16 cellular contexts compared by ENCODE assay signal in genomic region chr1:114540202-114540601, GRCh38. TPM values are rescaled to one million over a fixed set of nuclear protein-coding genes. Genes with fewer than 3 reads are reported as not detected.
DNase-seq lines count a peak whose midpoint lies in the region; ATAC-seq, FAIRE-seq and TF ChIP-seq lines count a peak whose summit lies in the region.
"Had no signal": no experiment of that assay in that cellular context is flagged by ENCODE, and none has a peak within 500 bp of the region (broad histone marks: within the 10 kb centered on the region; RNA-seq: fewer than 3 reads in every experiment).

No MANE protein-coding gene starts in this region.

- H3K27me3 ChIP-seq in HepG2 (ENCODE audit: control insufficient read depth in 1 of 2, insufficient read depth in 2 of 2, low read length in 2 of 2) (no peaks in the 10 kb centered on the region; a peak in 1 of 5 replicates), right lobe of liver (no peaks in the 10 kb centered on the region), MM.1S (replicated peaks; ENCODE audit: insufficient read depth, low read length) (no peaks in the 10 kb centered on the region)
- H3K27me3 ChIP-seq: BLaER1 treated with 17β-estradiol and CSF1 and Interleukin-3, amounts not matched to agents 10 nM and 100 nM had no signal

- H2AFZ ChIP-seq in HepG2 (ENCODE audit: low read length) (no peak overlapping the region), MM.1S (ENCODE audit: low read length) (no peak overlapping the region)
- H2AFZ ChIP-seq: GM23338 had no signal

- H3K9me3 Mint-ChIP-seq in mesothelial cell of epicardium, result no peaks in the 10 kb centered on the region
- H3K9me3 Mint-ChIP-seq: CD4-positive, CD25-positive, alpha-beta regulatory T cell; GM23338 had no signal

- peak overlapping the region; percentile 83 for H3K27ac Mint-ChIP-seq in mesothelial cell of epicardium
- H3K27ac Mint-ChIP-seq: CD4-positive, CD25-positive, alpha-beta regulatory T cell; GM23338 had no signal

- intact Hi-C loops in HepG2 (cut with micrococcal nuclease; ENCODE audit: unreplicated experiment), result no loop called here
- intact Hi-C loops in right lobe of liver (cut with DNase I), result no loop called here

- H3K9ac ChIP-seq in HepG2 (ENCODE audit: insufficient read depth, low read depth, low read length), result no peak overlapping the region
- H3K9ac ChIP-seq in SK-N-MC (ENCODE audit: insufficient read length), result no peak overlapping the region
- H3K9ac ChIP-seq in MM.1S (ENCODE audit: low read length), result no peak overlapping the region
- H3K9ac ChIP-seq: BLaER1 treated with 17β-estradiol and CSF1 and Interleukin-3, amounts not matched to agents 10 nM and 100 nM had no signal

- no peak overlapping the region for H3K27ac ChIP-seq in HepG2 (ENCODE audit: extremely low read length, insufficient read depth, low read length)
- H3K27ac ChIP-seq in right lobe of liver, result no peak overlapping the region
- no peak overlapping the region for H3K27ac ChIP-seq in SK-N-MC
- H3K27ac ChIP-seq in MM.1S (ENCODE audit: low read length), result no peak overlapping the region
- H3K27ac ChIP-seq: BLaER1 treated with 17β-estradiol and CSF1 and Interleukin-3, amounts not matched to agents 10 nM and 100 nM had no signal

- BruUV-seq in HepG2 (replicated peaks; lab: Mats Ljungman, UMichigan), result no TSS peak

- H3F3A ChIP-seq in MM.1S (ENCODE audit: insufficient read depth, low read length), result no peaks in the 10 kb centered on the region

- no peak for FAIRE-seq in HepG2 (lab: Jason Lieb, UNC)
- FAIRE-seq: G401.6, GM12891 had no signal

- peaks cover 15% of the 10 kb centered on the region for H3K4me1 Mint-ChIP-seq in mesothelial cell of epicardium
- H3K4me1 Mint-ChIP-seq: CD4-positive, CD25-positive, alpha-beta regulatory T cell; GM23338 had no signal

- H3K4me3 ChIP-seq in HepG2 (replicated peaks in 1 of 3; ENCODE audit: insufficient read depth in 1 of 3, low read depth in 2 of 3, low read length in 3 of 3) (no peak overlapping the region), right lobe of liver (no peak overlapping the region), SK-N-MC (no peak overlapping the region), MM.1S (ENCODE audit: low read length) (no peak overlapping the region)
- H3K4me3 ChIP-seq: BLaER1 treated with 17β-estradiol and CSF1 and Interleukin-3, amounts not matched to agents 10 nM and 100 nM; GM23338 had no signal

- H4K20me1 ChIP-seq in HepG2 (ENCODE audit: insufficient read depth, low read length), result no peaks in the 10 kb centered on the region
- H4K20me1 ChIP-seq in MM.1S (ENCODE audit: insufficient read depth, low read length), result no peaks in the 10 kb centered on the region
- H4K20me1 ChIP-seq: BLaER1 treated with 17β-estradiol and CSF1 and Interleukin-3, amounts not matched to agents 10 nM and 100 nM had no signal

- TF ChIP-seq EP300 in HepG2 (IDR thresholded peaks at IDR 0.05; ENCODE audit: low read depth in 2 of 2, low read length in 2 of 2) (no peak), HepG2 (CRISPR knock-in tag; IDR thresholded peaks at IDR 0.05; ENCODE audit: borderline replicate concordance) (no peak)

- H3K9me2 ChIP-seq in MM.1S (replicated peaks; ENCODE audit: insufficient read depth, low read length), result no peaks in the 10 kb centered on the region

- ATAC-seq in HepG2 (no peak), right lobe of liver (no peak), HG02798 (IDR thresholded peaks at IDR 0.05; ENCODE audit: poor library complexity, unreplicated experiment) (no peak)
- ATAC-seq: GM23338 had no signal

- POLR2A ChIA-PET in HepG2 (lab: Yijun Ruan, JAX), result no interaction called here

- TF ChIP-seq POLR2A in HepG2 (IDR thresholded peaks at IDR 0.05; ENCODE audit: insufficient read depth in 1 of 2, low read depth in 2 of 2, low read length in 2 of 2) (no peak), right lobe of liver (IDR thresholded peaks at IDR 0.05) (no peak)

- H3K4me2 ChIP-seq in HepG2 (ENCODE audit: low read depth, low read length) (no peak overlapping the region), MM.1S (ENCODE audit: low read depth, low read length) (no peak overlapping the region)
- H3K4me2 ChIP-seq: BLaER1 treated with 17β-estradiol and CSF1 and Interleukin-3, amounts not matched to agents 10 nM and 100 nM; GM23338 had no signal

- CTCF ChIA-PET in HepG2 (lab: Yijun Ruan, JAX; ENCODE audit: low intra/inter-chr PET ratio, low total read pairs), result no interaction called here

- H3K36me3 ChIP-seq in HepG2 (replicated peaks in 1 of 2; ENCODE audit: control insufficient read depth in 1 of 2, insufficient read depth in 2 of 2, low read length in 2 of 2) (no peaks in the 10 kb centered on the region), right lobe of liver (no peaks in the 10 kb centered on the region), SK-N-MC (ENCODE audit: insufficient read depth, low read length) (no peaks in the 10 kb centered on the region), MM.1S (replicated peaks; ENCODE audit: insufficient read depth, low read length) (no peaks in the 10 kb centered on the region)
- H3K36me3 ChIP-seq: BLaER1 treated with 17β-estradiol and CSF1 and Interleukin-3, amounts not matched to agents 10 nM and 100 nM had no signal

- in situ Hi-C loops in HepG2 (cut with HindIII; ENCODE audit: extremely low pct_ligation_motif_present, low pct_unique_long_range_greater_than_20kb), result no loop called here

- 2% methylated on average over 3 of the region's 3 CpGs for WGBS in HepG2 (ENCODE audit: low lambda C conversion rate)
- WGBS in right lobe of liver (ENCODE audit: insufficient coverage, low coverage, low lambda C conversion rate, missing lambda C conversion rate), result 23% methylated on average over 3 of the region's 3 CpGs

- H3K4me1 ChIP-seq in HepG2 (ENCODE audit: insufficient read depth, low read length) (peaks cover 19% of the 10 kb centered on the region; the same call in 1 of the 2 replicates), right lobe of liver (no peaks in the 10 kb centered on the region), MM.1S (ENCODE audit: low read length) (no peaks in the 10 kb centered on the region)
- H3K4me1 ChIP-seq: BLaER1 treated with 17β-estradiol and CSF1 and Interleukin-3, amounts not matched to agents 10 nM and 100 nM had no signal

- H3K27me3 Mint-ChIP-seq in mesothelial cell of epicardium (ENCODE audit: low read depth), result no peaks in the 10 kb centered on the region

- TF ChIP-seq CTCF in HepG2 (CRISPR knock-in tag; IDR thresholded peaks at IDR 0.05) (no peak), right lobe of liver (IDR thresholded peaks at IDR 0.05) (no peak), mesothelial cell of epicardium (IDR thresholded peaks at IDR 0.05; ENCODE audit: unreplicated experiment) (no peak), MM.1S (IDR thresholded peaks at IDR 0.05; ENCODE audit: low read length) (no peak)

- H3K4me3 Mint-ChIP-seq in mesothelial cell of epicardium, result no peak overlapping the region
- H3K4me3 Mint-ChIP-seq: CD4-positive, CD25-positive, alpha-beta regulatory T cell; GM23338 had no signal

- DNase-seq in HepG2 (ENCODE audit: low spot score) (no peak), right lobe of liver (no peak), SK-N-MC (ENCODE audit: low read depth, low spot score) (peak; percentile 24), mesothelial cell of epicardium (ENCODE audit: low spot score in 2 of 2, unreplicated experiment in 2 of 2) (no peak), MM.1S (no peak)
- no peak for DNase-seq in NK-92 treated with Interleukin-12 subunit alpha and Interleukin-12 subunit beta, amount 100 ng/mL, for 24 hours (lab: John Stamatoyannopoulos, UW)
- DNase-seq: ACHN; CD4-positive, CD25-positive, alpha-beta regulatory T cell; DMS79; EL; H7 had no signal

- TF ChIP-seq RAD21 in HepG2 (CRISPR knock-in tag; IDR thresholded peaks at IDR 0.05), result no peak

- H3K36me3 Mint-ChIP-seq in mesothelial cell of epicardium, result no peaks in the 10 kb centered on the region
- H3K36me3 Mint-ChIP-seq: CD4-positive, CD25-positive, alpha-beta regulatory T cell had no signal

- no peaks in the 10 kb centered on the region for H3K79me2 ChIP-seq in HepG2 (ENCODE audit: insufficient read depth, low read length)
- H3K79me2 ChIP-seq in MM.1S (ENCODE audit: low read length), result no peaks in the 10 kb centered on the region

- H3K9me3 ChIP-seq in HepG2 (ENCODE audit: low read length) (no peaks in the 10 kb centered on the region), right lobe of liver (no peaks in the 10 kb centered on the region), SK-N-MC (ENCODE audit: low read depth, low read length) (no peaks in the 10 kb centered on the region), MM.1S (replicated peaks; ENCODE audit: insufficient read depth, low read length) (no peaks in the 10 kb centered on the region)

RNA-seq across cellular contexts. Expression of gene TRIM33, which starts 29.2 kb away (rescaled TPM):
- total RNA-seq in HepG2 (2016; rRNA removed; fragmentation: Illumina TruSeq; extraction: Trizol) (42.2 and 42.8 TPM in 2 replicates), right lobe of liver (10 to 100 TPM; 13.9 to 18.0 (median 15.0) TPM), mesothelial cell of epicardium (66.9 to 72.3 TPM (median 71.3 TPM) in 3 replicates)
- total RNA-seq in HepG2 (2016; cell fraction: cytosol; rRNA removed; fragmentation: Illumina TruSeq; extraction: Trizol; ENCODE audit: low read depth), result 8.8 and 9.0 TPM in 2 replicates
- total RNA-seq in HepG2 (2016; cell fraction: insoluble cytoplasmic fraction; rRNA removed; fragmentation: Illumina TruSeq; extraction: Trizol), result 39.4 and 41.0 TPM in 2 replicates
- 11.6 and 13.2 TPM in 2 replicates for total RNA-seq in HepG2 (2016; cell fraction: membrane; rRNA removed; fragmentation: Illumina TruSeq; extraction: Trizol)
- 54.1 and 54.2 TPM in 2 replicates for total RNA-seq in HepG2 (2016; cell fraction: nucleus; rRNA removed; fragmentation: Illumina TruSeq; extraction: Trizol)
- 31.0 and 35.5 TPM in 2 replicates for polyA plus RNA-seq in HepG2 (2011; rRNA removed)
- polyA plus RNA-seq in HepG2 (2011; cell fraction: cytosol; rRNA removed), result 12.2 and 14.5 TPM in 2 replicates
- 28.4 and 29.4 TPM in 2 replicates for polyA plus RNA-seq in HepG2 (2011; cell fraction: nucleus; rRNA removed)
- 19.4 and 23.2 TPM in 2 replicates for polyA plus RNA-seq in HepG2 (2012)
- 0.87 and 0.88 TPM in 2 replicates for polyA plus RNA-seq in HepG2 (2016; cell fraction: cytosol; fragmentation: Illumina TruSeq; extraction: Trizol; ENCODE audit: low read depth)
- 27.4 and 29.1 TPM in 2 replicates for polyA plus RNA-seq in HepG2 (2016; cell fraction: insoluble cytoplasmic fraction; fragmentation: Illumina TruSeq; extraction: Trizol; ENCODE audit: low read depth)
- polyA plus RNA-seq in HepG2 (2016; cell fraction: membrane; fragmentation: Illumina TruSeq; extraction: Trizol; ENCODE audit: low read depth), result 2.7 and 3.4 TPM in 2 replicates
- 38.6 and 49.9 TPM in 2 replicates for polyA plus RNA-seq in HepG2 (2016; cell fraction: nucleus; fragmentation: Illumina TruSeq; extraction: Trizol; ENCODE audit: insufficient read depth, low read depth)
- polyA minus RNA-seq in HepG2 (2011; rRNA and poly(A)+ RNA removed; ENCODE audit: low replicate concordance), result 39.0 and 73.0 TPM in 2 replicates
- polyA minus RNA-seq in HepG2 (2011; cell fraction: cytosol; rRNA and poly(A)+ RNA removed), result 30.9 and 38.0 TPM in 2 replicates
- polyA minus RNA-seq in HepG2 (2011; cell fraction: nucleus; rRNA and poly(A)+ RNA removed), result 91.8 and 97.2 TPM in 2 replicates

RNA-seq across cellular contexts. Expression of gene BCAS2, which starts 41.2 kb away (rescaled TPM):
- total RNA-seq in HepG2 (2016; rRNA removed; fragmentation: Illumina TruSeq; extraction: Trizol) (47.4 and 78.0 TPM in 2 replicates), right lobe of liver (10 to 100 TPM; 16.4 to 32.0 (median 22.6) TPM), mesothelial cell of epicardium (39.3 to 39.5 TPM (median 39.4 TPM) in 3 replicates)
- 15.1 and 16.9 TPM in 2 replicates for total RNA-seq in HepG2 (2016; cell fraction: cytosol; rRNA removed; fragmentation: Illumina TruSeq; extraction: Trizol; ENCODE audit: low read depth)
- total RNA-seq in HepG2 (2016; cell fraction: insoluble cytoplasmic fraction; rRNA removed; fragmentation: Illumina TruSeq; extraction: Trizol), result 49.7 and 77.0 TPM in 2 replicates
- 18.4 and 19.7 TPM in 2 replicates for total RNA-seq in HepG2 (2016; cell fraction: membrane; rRNA removed; fragmentation: Illumina TruSeq; extraction: Trizol)
- total RNA-seq in HepG2 (2016; cell fraction: nucleus; rRNA removed; fragmentation: Illumina TruSeq; extraction: Trizol), result 15.4 and 17.0 TPM in 2 replicates
- 15.2 and 18.0 TPM in 2 replicates for polyA plus RNA-seq in HepG2 (2011; rRNA removed)
- polyA plus RNA-seq in HepG2 (2011; cell fraction: cytosol; rRNA removed), result 10.1 and 14.0 TPM in 2 replicates
- 3.4 and 4.6 TPM in 2 replicates for polyA plus RNA-seq in HepG2 (2011; cell fraction: nucleus; rRNA removed)
- 28.4 and 35.8 TPM in 2 replicates for polyA plus RNA-seq in HepG2 (2012)
- polyA plus RNA-seq in HepG2 (2016; cell fraction: cytosol; fragmentation: Illumina TruSeq; extraction: Trizol; ENCODE audit: low read depth), result 7.2 and 7.8 TPM in 2 replicates
- polyA plus RNA-seq in HepG2 (2016; cell fraction: insoluble cytoplasmic fraction; fragmentation: Illumina TruSeq; extraction: Trizol; ENCODE audit: low read depth), result 83.2 and 90.7 TPM in 2 replicates
- polyA plus RNA-seq in HepG2 (2016; cell fraction: membrane; fragmentation: Illumina TruSeq; extraction: Trizol; ENCODE audit: low read depth), result 10.8 and 12.7 TPM in 2 replicates
- polyA plus RNA-seq in HepG2 (2016; cell fraction: nucleus; fragmentation: Illumina TruSeq; extraction: Trizol; ENCODE audit: insufficient read depth, low read depth), result 21.0 and 22.8 TPM in 2 replicates
- polyA minus RNA-seq in HepG2 (2011; rRNA and poly(A)+ RNA removed; ENCODE audit: low replicate concordance), result 2.9 and 10.1 TPM in 2 replicates
- polyA minus RNA-seq in HepG2 (2011; cell fraction: cytosol; rRNA and poly(A)+ RNA removed), result 10.5 and 11.5 TPM in 2 replicates
- polyA minus RNA-seq in HepG2 (2011; cell fraction: nucleus; rRNA and poly(A)+ RNA removed), result 6.8 and 7.7 TPM in 2 replicates
